Comparison of ENCODE assay signal across 22 cellular contexts in the genomic region with DNA sequence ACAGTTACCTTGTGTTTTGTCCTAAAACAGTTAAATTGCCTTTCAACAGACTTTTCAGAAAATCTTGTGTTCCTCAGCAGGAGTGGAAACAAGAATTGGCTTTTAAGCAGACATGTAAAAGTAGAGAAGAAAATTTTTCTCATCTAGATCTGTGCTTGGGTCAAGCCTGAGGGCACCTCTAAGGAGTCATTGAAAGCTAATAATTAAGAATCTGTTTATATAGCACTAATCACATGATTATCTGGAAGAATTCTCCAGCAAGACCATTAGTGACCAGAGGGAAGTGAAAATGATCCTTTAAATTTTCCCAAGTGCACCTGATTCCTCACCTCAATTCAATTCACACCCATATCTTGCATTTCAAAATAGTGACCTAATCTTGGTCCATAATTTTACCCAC.
"Had no signal": no experiment of that assay in that cellular context is flagged by ENCODE, and none has a peak within 500 bp of the region (broad histone marks: within the 10 kb centered on the region; RNA-seq: fewer than 3 reads in every experiment).

No MANE protein-coding gene starts in this region.

- H3K4me3 ChIP-seq: coronary artery, dorsolateral prefrontal cortex, esophagus muscularis mucosa, gastroesophageal sphincter, heart left ventricle, hepatocyte, lung had no signal

- H3K36me3 Mint-ChIP-seq: memory B cell had no signal

- H3K4me3 Mint-ChIP-seq: immature natural killer cell, memory B cell had no signal

- H3K4me1 Mint-ChIP-seq: immature natural killer cell, memory B cell had no signal

- H3K36me3 ChIP-seq: esophagus muscularis mucosa, gastroesophageal sphincter, heart left ventricle had no signal

- H3K27me3 ChIP-seq: dorsolateral prefrontal cortex, esophagus muscularis mucosa, foreskin keratinocyte, gastroesophageal sphincter, heart left ventricle, hepatocyte had no signal

- ATAC-seq: foreskin keratinocyte, gastroesophageal sphincter, heart left ventricle, left colon, left lobe of liver, left ventricle myocardium superior had no signal

- H3K27ac Mint-ChIP-seq: immature natural killer cell, memory B cell had no signal

- H3K27ac ChIP-seq: coronary artery, esophagus muscularis mucosa, foreskin keratinocyte, gastroesophageal sphincter, heart left ventricle, hepatocyte had no signal

- H3K9me3 ChIP-seq: esophagus muscularis mucosa, gastroesophageal sphincter had no signal

- DNase-seq: dermis blood vessel endothelial cell; dorsolateral prefrontal cortex; effector CD4-positive, alpha-beta T cell; effector memory CD4-positive, alpha-beta T cell; foreskin keratinocyte; heart left ventricle; hypothalamus; immature natural killer cell; islet precursor cell; kidney; kidney glomerular epithelial cell; left colon; left ventricle myocardium superior; mammary epithelial cell; mesendoderm had no signal

- H3K4me1 ChIP-seq: esophagus muscularis mucosa, foreskin keratinocyte, gastroesophageal sphincter, heart left ventricle had no signal

- H3K27me3 Mint-ChIP-seq: memory B cell had no signal
